In genomic region chr21:41121785-41122415, GRCh38 we compare ENCODE assay signal across 8 cellular contexts. TPM values are rescaled to one million over a fixed set of nuclear protein-coding genes. Genes with fewer than 3 reads are reported as not detected.
DNase-seq lines count a peak whose midpoint lies in the region; ATAC-seq and TF ChIP-seq lines count a peak whose summit lies in the region.

No MANE protein-coding gene starts in this region.

- no peak overlapping the region for H3K27ac ChIP-seq in AG04450 (ENCODE audit: low read depth, low read length)

- TF ChIP-seq CTCF in AG04450 (IDR thresholded peaks at IDR 0.05; ENCODE audit: low read depth, low read length) (peak; percentile 89), activated B cell treated with CpG ODN at 0.5 μM for 24 hours (IDR thresholded peaks at IDR 0.05) (no peak)

- H3K27ac Mint-ChIP-seq in activated B cell treated with CpG ODN at 0.5 μM for 24 hours (no peak overlapping the region), memory B cell (no peak overlapping the region)

- H3K4me1 Mint-ChIP-seq in activated B cell treated with CpG ODN at 0.5 μM for 24 hours (no peaks in the 10 kb centered on the region), memory B cell (peaks cover 4% of the 10 kb centered on the region)

- no peak overlapping the region for H3K4me3 Mint-ChIP-seq in activated B cell treated with CpG ODN at 0.5 μM for 24 hours
- no peak overlapping the region for H3K4me3 Mint-ChIP-seq in memory B cell

- DNase-seq in AG04450 (ENCODE audit: low read depth, low spot score) (peak; percentile 16), NCI-H2107 (lab: John Stamatoyannopoulos, UW) (peak; percentile 74), activated B cell treated with CpG ODN at 0.5 μM for 24 hours (peak; percentile 41), memory B cell (ENCODE audit: low spot score in 2 of 2) (peak; percentile 72 to 74)
- DNase-seq in effector CD4-positive, alpha-beta T cell: peak; percentile 7
- DNase-seq in stimulated activated CD8-positive, alpha-beta memory T cell treated with anti-CD3 and anti-CD28 coated beads, Interleukin-4, amount 100 ng/mL, for 24 hours (ENCODE audit: low read depth): peak; percentile 27

- intact Hi-C loops in activated B cell treated with CpG ODN at 0.5 μM for 24 hours (cut with micrococcal nuclease): loop anchor here (1.0 to 5.0 kb wide), 3 partner anchors 160 to 695 kb away; no protein-coding TSS in a partner anchor

- peaks cover 2% of the 10 kb centered on the region for H3K27me3 ChIP-seq in AG04450 (ENCODE audit: control insufficient read depth, insufficient read depth, low read length)

- no peak overlapping the region for H3K4me3 ChIP-seq in AG04450 (ENCODE audit: low read depth, low read length)

- no peaks in the 10 kb centered on the region; the same call in 1 of the 2 replicates for H3K9me3 ChIP-seq in AG04450 (ENCODE audit: control insufficient read depth, insufficient read depth, low read length)

- peaks cover 5% of the 10 kb centered on the region for H3K27me3 Mint-ChIP-seq in activated B cell treated with CpG ODN at 0.5 μM for 24 hours
- H3K27me3 Mint-ChIP-seq in memory B cell: peaks cover 13% of the 10 kb centered on the region

- CTCF ChIA-PET in AG04450 (lab: Charles Lee) (interaction anchor here (1.2 to 2.7 kb wide), 4 partner anchors 10 to 695 kb away, joined by 3 to 9 read pairs (median 6); no protein-coding TSS in a partner anchor), activated B cell treated with CpG ODN at 0.5 μM for 24 hours (lab: Charles Lee) (interaction anchor here (1.1 to 4.2 kb wide), 3 partner anchors 9 to 15 kb away, joined by 3 to 14 read pairs (median 3); no protein-coding TSS in a partner anchor)

- ATAC-seq in GM18498 (IDR thresholded peaks at IDR 0.05; ENCODE audit: unreplicated experiment): peak; percentile 44
- peak; percentile 31 for ATAC-seq in activated B cell treated with CpG ODN at 0.5 μM for 24 hours (ENCODE audit: low read depth)
- ATAC-seq in memory B cell (ENCODE audit: low read depth): peak; percentile 52
- ATAC-seq in HG02840 (IDR thresholded peaks at IDR 0.05; ENCODE audit: low FRiP score, unreplicated experiment): no peak

- no peaks in the 10 kb centered on the region for H3K9me3 Mint-ChIP-seq in activated B cell treated with CpG ODN at 0.5 μM for 24 hours
- H3K9me3 Mint-ChIP-seq in memory B cell: no peaks in the 10 kb centered on the region

- POLR2A ChIA-PET in AG04450 (lab: Yijun Ruan, JAX): no interaction called here
- POLR2A ChIA-PET in activated B cell treated with CpG ODN at 0.5 μM for 24 hours (lab: Charles Lee): no interaction called here

- no peaks in the 10 kb centered on the region for H3K36me3 Mint-ChIP-seq in activated B cell treated with CpG ODN at 0.5 μM for 24 hours (ENCODE audit: low read depth)
- H3K36me3 Mint-ChIP-seq in memory B cell: no peaks in the 10 kb centered on the region

RNA-seq across cellular contexts. Expression of gene BACE2, which starts 46.1 kb away (rescaled TPM):
- polyA plus RNA-seq in AG04450 (2011; rRNA removed): 61.4 and 66.8 TPM in 2 replicates
- polyA minus RNA-seq in AG04450 (2011; rRNA and poly(A)+ RNA removed): 38.5 and 40.7 TPM in 2 replicates
- 13.0 and 17.1 TPM in 2 replicates for total RNA-seq in activated B cell treated with CpG ODN at 0.5 μM for 24 hours

Comparison
In these comparisons a context has a peak if more than half of its experiments do, and no peak if none do; other contexts are left out.
1. DNase-seq: peak in every context shown above with its lines; median percentile 74 in NCI-H2107; 73 in memory B cell; 41 in activated B cell treated with CpG ODN at 0.5 μM for 24 hours; 27 in stimulated activated CD8-positive, alpha-beta memory T cell treated with anti-CD3 and anti-CD28 coated beads, Interleukin-4, amount 100 ng/mL, for 24 hours; 16 in AG04450; 7 in effector CD4-positive, alpha-beta T cell.